In genomic region chr16:789451-789850, GRCh38 we compare ENCODE assay signal across 11 cellular contexts. TPM values are rescaled to one million over a fixed set of nuclear protein-coding genes. Genes with fewer than 3 reads are reported as not detected.
A peak's percentile ranks its signal among the peaks of the same experiment; 100 is the strongest.
DNase-seq lines count a peak whose midpoint lies in the region; ATAC-seq, FAIRE-seq and TF ChIP-seq lines count a peak whose summit lies in the region.
"Had no signal": no experiment of that assay in that cellular context is flagged by ENCODE, and none has a peak within 500 bp of the region (broad histone marks: within the 10 kb centered on the region; RNA-seq: fewer than 3 reads in every experiment).

No MANE protein-coding gene starts in this region.

- 89% methylated on average over 7 of the region's 19 CpGs for WGBS in HepG2 (ENCODE audit: low lambda C conversion rate)
- no CpG with 5 or more reads among the region's 19 CpGs for WGBS in right lobe of liver (ENCODE audit: insufficient coverage, low coverage, low lambda C conversion rate, missing lambda C conversion rate)

- no peak for TF ChIP-seq POLR2A in HepG2 (IDR thresholded peaks at IDR 0.05; ENCODE audit: insufficient read depth in 1 of 2, low read depth in 2 of 2, low read length in 2 of 2)
- no peak for TF ChIP-seq POLR2A in right lobe of liver (IDR thresholded peaks at IDR 0.05)

- no peak overlapping the region for H2AFZ ChIP-seq in HepG2 (ENCODE audit: low read length)

- peaks cover 15% of the 10 kb centered on the region for H3K4me1 ChIP-seq in HepG2 (ENCODE audit: insufficient read depth, low read length)
- H3K4me1 ChIP-seq in right lobe of liver: peaks cover 0 to 13% (median 0%) of the 10 kb centered on the region in 4 donors

- H4K20me1 ChIP-seq in HepG2 (ENCODE audit: insufficient read depth, low read length): no peaks in the 10 kb centered on the region

- no peaks in the 10 kb centered on the region for H3K9me3 ChIP-seq in HepG2 (ENCODE audit: low read length)
- H3K9me3 ChIP-seq in right lobe of liver: no peaks in the 10 kb centered on the region
- no peaks in the 10 kb centered on the region for H3K9me3 ChIP-seq in iPS-18c (ENCODE audit: control insufficient read depth, insufficient read depth, low read length)
- H3K9me3 ChIP-seq: body of pancreas had no signal

- peaks cover 5 to 12% of the 10 kb centered on the region in 2 experiments; a peak in 3 of 5 replicates for H3K36me3 ChIP-seq in HepG2 (replicated peaks in 1 of 2; ENCODE audit: control insufficient read depth in 1 of 2, insufficient read depth in 2 of 2, low read length in 2 of 2)
- no peaks in the 10 kb centered on the region for H3K36me3 ChIP-seq in right lobe of liver

- peak overlapping the region; percentile 57 for H3K4me3 Mint-ChIP-seq in activated CD4-positive, alpha-beta memory T cell treated with anti-CD3 and anti-CD28 coated beads, Interleukin-2, amount 10 ng/mL, durations not matched to agents 7 days and 5 days

- H3K4me3 ChIP-seq in HepG2 (replicated peaks in 1 of 3; ENCODE audit: insufficient read depth in 1 of 3, low read depth in 2 of 3, low read length in 3 of 3) (peak overlapping the region; percentile 71 to 90 (median 75); a peak in 5 of 6 replicates), right lobe of liver (no peak overlapping the region), iPS-18c (ENCODE audit: insufficient read depth, low read depth, low read length) (peak overlapping the region; percentile 79)

- ATAC-seq in HepG2 (no peak), right lobe of liver (no peak), GM21390 (IDR thresholded peaks at IDR 0.05; ENCODE audit: unreplicated experiment) (no peak), GM18870 (IDR thresholded peaks at IDR 0.05; ENCODE audit: unreplicated experiment) (no peak)
- ATAC-seq: body of pancreas had no signal

- TF ChIP-seq EP300 in HepG2 (IDR thresholded peaks at IDR 0.05; ENCODE audit: low read depth in 2 of 2, low read length in 2 of 2) (no peak), HepG2 (CRISPR knock-in tag; IDR thresholded peaks at IDR 0.05; ENCODE audit: borderline replicate concordance) (no peak)

- intact Hi-C loops in HepG2 (cut with micrococcal nuclease; ENCODE audit: unreplicated experiment) (no loop called here), right lobe of liver (cut with DNase I) (loop anchor here in 1 of 2 donors (5.0 kb wide), 1 partner anchor 77 kb away; no protein-coding TSS in a partner anchor)

- H3K9me3 Mint-ChIP-seq in activated CD4-positive, alpha-beta memory T cell treated with anti-CD3 and anti-CD28 coated beads, Interleukin-2, amount 10 ng/mL, durations not matched to agents 7 days and 5 days: no peaks in the 10 kb centered on the region

- no peaks in the 10 kb centered on the region for H3K27me3 Mint-ChIP-seq in activated CD4-positive, alpha-beta memory T cell treated with anti-CD3 and anti-CD28 coated beads, Interleukin-2, amount 10 ng/mL, durations not matched to agents 7 days and 5 days

- no peak for DNase-seq in HepG2 (ENCODE audit: low spot score)
- no peak for DNase-seq in right lobe of liver
- DNase-seq in activated CD4-positive, alpha-beta memory T cell treated with anti-CD3 and anti-CD28 coated beads, Interleukin-2, amount 10 ng/mL, durations not matched to agents 7 days and 5 days: no peak
- DNase-seq in stimulated activated CD4-positive, alpha-beta T cell treated with anti-CD3 and anti-CD28 coated beads, Interleukin-12 subunit alpha, Interleukin-12 subunit beta, amount 100 ng/mL, for 4 hours: no peak
- DNase-seq in HT-29 (ENCODE audit: low spot score): no peak
- DNase-seq: body of pancreas had no signal

- H3K79me2 ChIP-seq in HepG2 (ENCODE audit: insufficient read depth, low read length): peaks cover 3% of the 10 kb centered on the region

- no peak overlapping the region for H3K27ac Mint-ChIP-seq in activated CD4-positive, alpha-beta memory T cell treated with anti-CD3 and anti-CD28 coated beads, Interleukin-2, amount 10 ng/mL, durations not matched to agents 7 days and 5 days

- H3K27me3 ChIP-seq in HepG2 (ENCODE audit: control insufficient read depth in 1 of 2, insufficient read depth in 2 of 2, low read length in 2 of 2): no peaks in the 10 kb centered on the region; a peak in 1 of 5 replicates
- no peaks in the 10 kb centered on the region for H3K27me3 ChIP-seq in right lobe of liver
- H3K27me3 ChIP-seq: body of pancreas had no signal

- POLR2A ChIA-PET in HepG2 (lab: Yijun Ruan, JAX): no interaction called here
- POLR2A ChIA-PET in activated CD4-positive, alpha-beta memory T cell treated with anti-CD3 and anti-CD28 coated beads, Interleukin-2, amount 10 ng/mL, durations not matched to agents 7 days and 5 days (lab: Charles Lee): interaction anchor here (1.3 kb wide), 1 partner anchor 14 kb away, joined by 5 read pairs; no protein-coding TSS in a partner anchor

- BruUV-seq in HepG2 (replicated peaks; lab: Mats Ljungman, UMichigan): no TSS peak

- no peak for TF ChIP-seq CTCF in HepG2 (CRISPR knock-in tag; IDR thresholded peaks at IDR 0.05)
- no peak for TF ChIP-seq CTCF in right lobe of liver (IDR thresholded peaks at IDR 0.05)

- CTCF ChIA-PET in HepG2 (lab: Yijun Ruan, JAX; ENCODE audit: low intra/inter-chr PET ratio, low total read pairs): no interaction called here
- CTCF ChIA-PET in activated CD4-positive, alpha-beta memory T cell treated with anti-CD3 and anti-CD28 coated beads, Interleukin-2, amount 10 ng/mL, durations not matched to agents 7 days and 5 days (lab: Charles Lee): no interaction called here

- peaks cover 18% of the 10 kb centered on the region for H3K4me1 Mint-ChIP-seq in activated CD4-positive, alpha-beta memory T cell treated with anti-CD3 and anti-CD28 coated beads, Interleukin-2, amount 10 ng/mL, durations not matched to agents 7 days and 5 days

- peak overlapping the region; percentile 84 for H3K4me2 ChIP-seq in HepG2 (ENCODE audit: low read depth, low read length)

- H3K27ac ChIP-seq in HepG2 (ENCODE audit: extremely low read length, insufficient read depth, low read length) (no peak overlapping the region), right lobe of liver (no peak overlapping the region)

- peaks cover 16% of the 10 kb centered on the region for H3K36me3 Mint-ChIP-seq in activated CD4-positive, alpha-beta memory T cell treated with anti-CD3 and anti-CD28 coated beads, Interleukin-2, amount 10 ng/mL, durations not matched to agents 7 days and 5 days (ENCODE audit: low read depth)

- in situ Hi-C loops in HepG2 (cut with HindIII; ENCODE audit: extremely low pct_ligation_motif_present, low pct_unique_long_range_greater_than_20kb): loop anchor here (5.0 kb wide), 2 partner anchors 47 to 77 kb away; partner anchors contain the start of gene CIAO3

- no peak for TF ChIP-seq RAD21 in HepG2 (CRISPR knock-in tag; IDR thresholded peaks at IDR 0.05)

- no peak for FAIRE-seq in HepG2 (lab: Jason Lieb, UNC)
- FAIRE-seq: islet of Langerhans had no signal

- H3K9ac ChIP-seq in HepG2 (ENCODE audit: insufficient read depth, low read depth, low read length): peak overlapping the region; percentile 77

RNA-seq across cellular contexts. Expression of gene CHTF18, which starts 1.0 kb away (rescaled TPM):
- total RNA-seq in HepG2 (2016; rRNA removed; fragmentation: Illumina TruSeq; extraction: Trizol) (8.8 and 22.9 TPM in 2 replicates), right lobe of liver (1 to 10 TPM; 2.9 to 7.8 (median 4.6) TPM)
- 14.2 and 15.9 TPM in 2 replicates for total RNA-seq in HepG2 (2016; cell fraction: cytosol; rRNA removed; fragmentation: Illumina TruSeq; extraction: Trizol; ENCODE audit: low read depth)
- 7.3 and 24.5 TPM in 2 replicates for total RNA-seq in HepG2 (2016; cell fraction: insoluble cytoplasmic fraction; rRNA removed; fragmentation: Illumina TruSeq; extraction: Trizol)
- 5.5 and 6.8 TPM in 2 replicates for total RNA-seq in HepG2 (2016; cell fraction: membrane; rRNA removed; fragmentation: Illumina TruSeq; extraction: Trizol)
- total RNA-seq in HepG2 (2016; cell fraction: nucleus; rRNA removed; fragmentation: Illumina TruSeq; extraction: Trizol): 26.2 and 31.2 TPM in 2 replicates
- 7.3 and 8.6 TPM in 2 replicates for polyA plus RNA-seq in HepG2 (2011; rRNA removed)
- polyA plus RNA-seq in HepG2 (2011; cell fraction: cytosol; rRNA removed): 2.5 and 6.5 TPM in 2 replicates
- 145 and 298 TPM in 2 replicates for polyA plus RNA-seq in HepG2 (2011; cell fraction: nucleus; rRNA removed)
- polyA plus RNA-seq in HepG2 (2012): 6.6 and 11.8 TPM in 2 replicates
- 2.3 and 2.5 TPM in 2 replicates for polyA plus RNA-seq in HepG2 (2016; cell fraction: cytosol; fragmentation: Illumina TruSeq; extraction: Trizol; ENCODE audit: low read depth)
- 6.8 and 7.7 TPM in 2 replicates for polyA plus RNA-seq in HepG2 (2016; cell fraction: insoluble cytoplasmic fraction; fragmentation: Illumina TruSeq; extraction: Trizol; ENCODE audit: low read depth)
- polyA plus RNA-seq in HepG2 (2016; cell fraction: membrane; fragmentation: Illumina TruSeq; extraction: Trizol; ENCODE audit: low read depth): 3.5 and 4.5 TPM in 2 replicates
- 103 and 115 TPM in 2 replicates for polyA plus RNA-seq in HepG2 (2016; cell fraction: nucleus; fragmentation: Illumina TruSeq; extraction: Trizol; ENCODE audit: insufficient read depth, low read depth)
- polyA minus RNA-seq in HepG2 (2011; rRNA and poly(A)+ RNA removed; ENCODE audit: low replicate concordance): 8.2 and 13.0 TPM in 2 replicates
- polyA minus RNA-seq in HepG2 (2011; cell fraction: cytosol; rRNA and poly(A)+ RNA removed): 2.4 and 3.9 TPM in 2 replicates
- 7.5 and 12.4 TPM in 2 replicates for polyA minus RNA-seq in HepG2 (2011; cell fraction: nucleus; rRNA and poly(A)+ RNA removed)
- 10 to 100 TPM; 77.6 to 80.0 TPM for total RNA-seq in activated CD4-positive, alpha-beta memory T cell treated with anti-CD3 and anti-CD28 coated beads, Interleukin-2, amount 10 ng/mL, durations not matched to agents 7 days and 5 days
- 121 and 145 TPM in 2 replicates for total RNA-seq in HT-29 (2014; rRNA removed; shearing (Covaris generic))

RNA-seq across cellular contexts. Expression of gene RPUSD1, which starts 1.3 kb away (rescaled TPM):
- total RNA-seq in HepG2 (2016; rRNA removed; fragmentation: Illumina TruSeq; extraction: Trizol): 22.4 and 26.2 TPM in 2 replicates
- total RNA-seq in HepG2 (2016; cell fraction: cytosol; rRNA removed; fragmentation: Illumina TruSeq; extraction: Trizol; ENCODE audit: low read depth): 18.7 and 21.8 TPM in 2 replicates
- 20.2 and 24.6 TPM in 2 replicates for total RNA-seq in HepG2 (2016; cell fraction: insoluble cytoplasmic fraction; rRNA removed; fragmentation: Illumina TruSeq; extraction: Trizol)
- total RNA-seq in HepG2 (2016; cell fraction: membrane; rRNA removed; fragmentation: Illumina TruSeq; extraction: Trizol): 34.6 and 36.7 TPM in 2 replicates
- total RNA-seq in HepG2 (2016; cell fraction: nucleus; rRNA removed; fragmentation: Illumina TruSeq; extraction: Trizol): 13.4 and 16.9 TPM in 2 replicates
- polyA plus RNA-seq in HepG2 (2011; rRNA removed): 13.1 and 15.9 TPM in 2 replicates
- 11.8 and 20.0 TPM in 2 replicates for polyA plus RNA-seq in HepG2 (2011; cell fraction: cytosol; rRNA removed)
- 47.0 and 47.2 TPM in 2 replicates for polyA plus RNA-seq in HepG2 (2011; cell fraction: nucleus; rRNA removed)
- polyA plus RNA-seq in HepG2 (2012): 6.9 and 11.4 TPM in 2 replicates
- 23.0 and 24.2 TPM in 2 replicates for polyA plus RNA-seq in HepG2 (2016; cell fraction: cytosol; fragmentation: Illumina TruSeq; extraction: Trizol; ENCODE audit: low read depth)
- polyA plus RNA-seq in HepG2 (2016; cell fraction: insoluble cytoplasmic fraction; fragmentation: Illumina TruSeq; extraction: Trizol; ENCODE audit: low read depth): 22.5 and 24.4 TPM in 2 replicates
- polyA plus RNA-seq in HepG2 (2016; cell fraction: membrane; fragmentation: Illumina TruSeq; extraction: Trizol; ENCODE audit: low read depth): 32.9 and 33.9 TPM in 2 replicates
- 29.7 and 35.5 TPM in 2 replicates for polyA plus RNA-seq in HepG2 (2016; cell fraction: nucleus; fragmentation: Illumina TruSeq; extraction: Trizol; ENCODE audit: insufficient read depth, low read depth)
- polyA minus RNA-seq in HepG2 (2011; rRNA and poly(A)+ RNA removed; ENCODE audit: low replicate concordance): 20.0 and 21.5 TPM in 2 replicates
- polyA minus RNA-seq in HepG2 (2011; cell fraction: cytosol; rRNA and poly(A)+ RNA removed): 9.3 and 9.6 TPM in 2 replicates
- 8.9 and 13.2 TPM in 2 replicates for polyA minus RNA-seq in HepG2 (2011; cell fraction: nucleus; rRNA and poly(A)+ RNA removed)
- total RNA-seq in right lobe of liver: 10 to 100 TPM in 2 of 6 experiments, 1 to 10 TPM in 4; 5.1 to 16.2 (median 6.6) TPM
- total RNA-seq in activated CD4-positive, alpha-beta memory T cell treated with anti-CD3 and anti-CD28 coated beads, Interleukin-2, amount 10 ng/mL, durations not matched to agents 7 days and 5 days: 10 to 100 TPM; 22.2 to 22.3 TPM
- 147 and 148 TPM in 2 replicates for total RNA-seq in HT-29 (2014; rRNA removed; shearing (Covaris generic))

RNA-seq across cellular contexts. Expression of gene GNG13, which starts 11.1 kb away (rescaled TPM):
- not detected in 2 replicates for total RNA-seq in HepG2 (2016; rRNA removed; fragmentation: Illumina TruSeq; extraction: Trizol)
- total RNA-seq in HepG2 (2016; cell fraction: cytosol; rRNA removed; fragmentation: Illumina TruSeq; extraction: Trizol; ENCODE audit: low read depth): not detected in 2 replicates
- not detected in 2 replicates for total RNA-seq in HepG2 (2016; cell fraction: insoluble cytoplasmic fraction; rRNA removed; fragmentation: Illumina TruSeq; extraction: Trizol)
- not detected in 2 replicates for total RNA-seq in HepG2 (2016; cell fraction: membrane; rRNA removed; fragmentation: Illumina TruSeq; extraction: Trizol)
- not detected in 2 replicates for total RNA-seq in HepG2 (2016; cell fraction: nucleus; rRNA removed; fragmentation: Illumina TruSeq; extraction: Trizol)
- not detected in 2 replicates for polyA plus RNA-seq in HepG2 (2011; rRNA removed)
- not detected in 2 replicates for polyA plus RNA-seq in HepG2 (2011; cell fraction: cytosol; rRNA removed)
- not detected in 2 replicates for polyA plus RNA-seq in HepG2 (2011; cell fraction: nucleus; rRNA removed)
- polyA plus RNA-seq in HepG2 (2012): not detected in 2 replicates
- polyA plus RNA-seq in HepG2 (2016; cell fraction: cytosol; fragmentation: Illumina TruSeq; extraction: Trizol; ENCODE audit: low read depth): not detected in 2 replicates
- not detected in 2 replicates for polyA plus RNA-seq in HepG2 (2016; cell fraction: insoluble cytoplasmic fraction; fragmentation: Illumina TruSeq; extraction: Trizol; ENCODE audit: low read depth)
- not detected in 2 replicates for polyA plus RNA-seq in HepG2 (2016; cell fraction: membrane; fragmentation: Illumina TruSeq; extraction: Trizol; ENCODE audit: low read depth)
- not detected in 2 replicates for polyA plus RNA-seq in HepG2 (2016; cell fraction: nucleus; fragmentation: Illumina TruSeq; extraction: Trizol; ENCODE audit: insufficient read depth, low read depth)
- polyA minus RNA-seq in HepG2 (2011; rRNA and poly(A)+ RNA removed; ENCODE audit: low replicate concordance): not detected in 2 replicates
- not detected in 2 replicates for polyA minus RNA-seq in HepG2 (2011; cell fraction: cytosol; rRNA and poly(A)+ RNA removed)
- not detected in 2 replicates for polyA minus RNA-seq in HepG2 (2011; cell fraction: nucleus; rRNA and poly(A)+ RNA removed)
- not detected for total RNA-seq in right lobe of liver
- total RNA-seq in activated CD4-positive, alpha-beta memory T cell treated with anti-CD3 and anti-CD28 coated beads, Interleukin-2, amount 10 ng/mL, durations not matched to agents 7 days and 5 days: not detected
- not detected in 2 replicates for total RNA-seq in HT-29 (2014; rRNA removed; shearing (Covaris generic))
- total RNA-seq: body of pancreas; T-helper 2 cell treated with Interferon-gamma antibody and Interleukin-4, amounts not matched to agents 100 ng/mL and 5 ng/mL, for 36 hours had no signal

RNA-seq across cellular contexts. Expression of gene MSLN, which starts 28.9 kb away (rescaled TPM):
- total RNA-seq in HepG2 (2016; rRNA removed; fragmentation: Illumina TruSeq; extraction: Trizol): 0.72 and 2.0 TPM in 2 replicates
- 0.30 TPM in 1 of 2 replicates, not detected in the other for total RNA-seq in HepG2 (2016; cell fraction: cytosol; rRNA removed; fragmentation: Illumina TruSeq; extraction: Trizol; ENCODE audit: low read depth)
- 1.2 and 2.1 TPM in 2 replicates for total RNA-seq in HepG2 (2016; cell fraction: insoluble cytoplasmic fraction; rRNA removed; fragmentation: Illumina TruSeq; extraction: Trizol)
- total RNA-seq in HepG2 (2016; cell fraction: membrane; rRNA removed; fragmentation: Illumina TruSeq; extraction: Trizol): 0.31 and 0.38 TPM in 2 replicates
- total RNA-seq in HepG2 (2016; cell fraction: nucleus; rRNA removed; fragmentation: Illumina TruSeq; extraction: Trizol): 1.1 and 2.5 TPM in 2 replicates
- 2.3 and 3.0 TPM in 2 replicates for polyA plus RNA-seq in HepG2 (2011; rRNA removed)
- polyA plus RNA-seq in HepG2 (2011; cell fraction: cytosol; rRNA removed): 1.1 and 1.5 TPM in 2 replicates
- polyA plus RNA-seq in HepG2 (2011; cell fraction: nucleus; rRNA removed): 3.7 and 5.0 TPM in 2 replicates
- polyA plus RNA-seq in HepG2 (2012): 3.0 and 3.9 TPM in 2 replicates
- polyA plus RNA-seq in HepG2 (2016; cell fraction: cytosol; fragmentation: Illumina TruSeq; extraction: Trizol; ENCODE audit: low read depth): 0.34 and 0.49 TPM in 2 replicates
- 0.61 and 0.67 TPM in 2 replicates for polyA plus RNA-seq in HepG2 (2016; cell fraction: insoluble cytoplasmic fraction; fragmentation: Illumina TruSeq; extraction: Trizol; ENCODE audit: low read depth)
- polyA plus RNA-seq in HepG2 (2016; cell fraction: membrane; fragmentation: Illumina TruSeq; extraction: Trizol; ENCODE audit: low read depth): 0.44 and 0.46 TPM in 2 replicates
- 3.3 and 3.5 TPM in 2 replicates for polyA plus RNA-seq in HepG2 (2016; cell fraction: nucleus; fragmentation: Illumina TruSeq; extraction: Trizol; ENCODE audit: insufficient read depth, low read depth)
- 1.2 and 15.6 TPM in 2 replicates for polyA minus RNA-seq in HepG2 (2011; rRNA and poly(A)+ RNA removed; ENCODE audit: low replicate concordance)
- polyA minus RNA-seq in HepG2 (2011; cell fraction: cytosol; rRNA and poly(A)+ RNA removed): 0.79 and 1.8 TPM in 2 replicates
- 0.87 and 1.0 TPM in 2 replicates for polyA minus RNA-seq in HepG2 (2011; cell fraction: nucleus; rRNA and poly(A)+ RNA removed)
- under 1 TPM in 1 of 6 experiments, not detected in 5; 0.25 TPM for total RNA-seq in right lobe of liver
- total RNA-seq in activated CD4-positive, alpha-beta memory T cell treated with anti-CD3 and anti-CD28 coated beads, Interleukin-2, amount 10 ng/mL, durations not matched to agents 7 days and 5 days: not detected
- total RNA-seq in HT-29 (2014; rRNA removed; shearing (Covaris generic)): 3.9 and 8.3 TPM in 2 replicates

RNA-seq across cellular contexts. Expression of gene CIAO3, which starts 48.7 kb away (rescaled TPM):
- 16.9 and 21.7 TPM in 2 replicates for total RNA-seq in HepG2 (2016; rRNA removed; fragmentation: Illumina TruSeq; extraction: Trizol)
- 7.0 and 7.4 TPM in 2 replicates for total RNA-seq in HepG2 (2016; cell fraction: cytosol; rRNA removed; fragmentation: Illumina TruSeq; extraction: Trizol; ENCODE audit: low read depth)
- total RNA-seq in HepG2 (2016; cell fraction: insoluble cytoplasmic fraction; rRNA removed; fragmentation: Illumina TruSeq; extraction: Trizol): 15.6 and 20.7 TPM in 2 replicates
- total RNA-seq in HepG2 (2016; cell fraction: membrane; rRNA removed; fragmentation: Illumina TruSeq; extraction: Trizol): 5.7 and 7.5 TPM in 2 replicates
- 14.7 and 17.4 TPM in 2 replicates for total RNA-seq in HepG2 (2016; cell fraction: nucleus; rRNA removed; fragmentation: Illumina TruSeq; extraction: Trizol)
- 25.0 and 25.2 TPM in 2 replicates for polyA plus RNA-seq in HepG2 (2011; rRNA removed)
- 10.2 and 14.3 TPM in 2 replicates for polyA plus RNA-seq in HepG2 (2011; cell fraction: cytosol; rRNA removed)
- 96.0 and 123 TPM in 2 replicates for polyA plus RNA-seq in HepG2 (2011; cell fraction: nucleus; rRNA removed)
- 12.1 and 17.0 TPM in 2 replicates for polyA plus RNA-seq in HepG2 (2012)
- polyA plus RNA-seq in HepG2 (2016; cell fraction: cytosol; fragmentation: Illumina TruSeq; extraction: Trizol; ENCODE audit: low read depth): 1.3 and 1.4 TPM in 2 replicates
- 14.0 TPM in 2 replicates for polyA plus RNA-seq in HepG2 (2016; cell fraction: insoluble cytoplasmic fraction; fragmentation: Illumina TruSeq; extraction: Trizol; ENCODE audit: low read depth)
- polyA plus RNA-seq in HepG2 (2016; cell fraction: membrane; fragmentation: Illumina TruSeq; extraction: Trizol; ENCODE audit: low read depth): 3.2 and 3.5 TPM in 2 replicates
- polyA plus RNA-seq in HepG2 (2016; cell fraction: nucleus; fragmentation: Illumina TruSeq; extraction: Trizol; ENCODE audit: insufficient read depth, low read depth): 31.2 and 33.5 TPM in 2 replicates
- polyA minus RNA-seq in HepG2 (2011; rRNA and poly(A)+ RNA removed; ENCODE audit: low replicate concordance): 29.7 and 30.3 TPM in 2 replicates
- polyA minus RNA-seq in HepG2 (2011; cell fraction: cytosol; rRNA and poly(A)+ RNA removed): 6.2 and 6.9 TPM in 2 replicates
- 44.2 and 47.5 TPM in 2 replicates for polyA minus RNA-seq in HepG2 (2011; cell fraction: nucleus; rRNA and poly(A)+ RNA removed)
- 10 to 100 TPM; 11.9 to 26.1 (median 17.3) TPM for total RNA-seq in right lobe of liver
- 10 to 100 TPM; 34.0 to 34.8 TPM for total RNA-seq in activated CD4-positive, alpha-beta memory T cell treated with anti-CD3 and anti-CD28 coated beads, Interleukin-2, amount 10 ng/mL, durations not matched to agents 7 days and 5 days
- 68.4 and 80.0 TPM in 2 replicates for total RNA-seq in HT-29 (2014; rRNA removed; shearing (Covaris generic))

Comparison
In these comparisons a context has a peak if more than half of its experiments do, and no peak if none do; other contexts are left out.
1. H3K4me3 ChIP-seq: peak in HepG2 (3 of 3) and iPS-18c (single experiment); none in right lobe of liver (0 of 3).